18 cellular contexts compared by ENCODE assay signal in the genomic region with DNA sequence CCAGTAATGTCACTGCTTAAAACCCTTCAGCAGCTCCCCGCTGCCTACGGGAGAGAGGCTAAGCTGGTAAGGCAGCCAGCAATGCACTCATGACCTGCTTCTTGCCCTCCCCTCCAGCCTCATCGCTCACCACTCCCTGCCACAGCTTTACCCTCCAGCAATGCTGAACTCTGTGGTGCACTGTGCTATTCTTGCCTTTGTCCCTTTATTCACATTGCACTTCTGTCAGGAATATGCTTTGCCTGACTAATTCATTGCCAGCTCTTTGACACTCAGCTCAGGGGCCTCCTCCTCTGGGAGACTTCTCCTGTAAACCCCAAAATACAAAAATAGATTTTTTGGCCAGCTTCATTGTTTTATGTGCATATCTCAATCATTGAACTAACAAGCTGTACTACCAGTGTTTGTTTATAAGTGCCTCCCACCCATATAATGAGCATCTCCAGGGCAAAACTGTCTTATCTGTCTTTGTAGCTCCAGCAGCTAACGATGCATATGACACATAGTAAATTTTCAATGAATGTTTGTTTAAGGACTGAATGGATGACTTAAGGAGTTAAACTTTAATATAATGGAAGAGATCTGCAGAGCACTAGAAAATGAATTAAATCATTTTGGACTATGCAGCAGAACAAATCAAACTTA. TPM values are rescaled to one million over a fixed set of nuclear protein-coding genes. Genes with fewer than 3 reads are reported as not detected.
A peak's percentile ranks its signal among the peaks of the same experiment; 100 is the strongest.
DNase-seq lines count a peak whose midpoint lies in the region; ATAC-seq and TF ChIP-seq lines count a peak whose summit lies in the region.
"Had no signal": no experiment of that assay in that cellular context is flagged by ENCODE, and none has a peak within 500 bp of the region (broad histone marks: within the 10 kb centered on the region; RNA-seq: fewer than 3 reads in every experiment).

No MANE protein-coding gene starts in this region.

- H3K27ac ChIP-seq in testis, result no peak overlapping the region
- H3K27ac ChIP-seq: esophagus squamous epithelium had no signal

- H3K4me3 ChIP-seq in testis, result no peak overlapping the region
- H3K4me3 ChIP-seq in H7 (ENCODE audit: insufficient read depth, low read depth, low read length), result no peak overlapping the region
- H3K4me3 ChIP-seq: esophagus squamous epithelium had no signal

- peak; percentile 80 for ATAC-seq in Right ventricle myocardium inferior
- ATAC-seq: left colon; naive thymus-derived CD8-positive, alpha-beta T cell; sciatic nerve had no signal

- H3K4me1 ChIP-seq in testis, result peaks cover 4% of the 10 kb centered on the region

- H3K36me3 ChIP-seq in testis (ENCODE audit: low read depth, missing control alignments) (no peaks in the 10 kb centered on the region), H7 (replicated peaks; ENCODE audit: control insufficient read depth, insufficient read depth, low read length) (no peaks in the 10 kb centered on the region)
- H3K36me3 ChIP-seq: esophagus squamous epithelium had no signal

- 48 to 51% methylated on average over 4 of the region's 4 CpGs for WGBS in testis, 2 donors

- intact Hi-C loops in Right ventricle myocardium inferior (cut with DNase I) (no loop called here), cardiac septum (cut with DNase I) (no loop called here), testis (cut with DNase I; ENCODE audit: low total_unique reads) (no loop called here)

- H3K27me3 ChIP-seq in testis (no peaks in the 10 kb centered on the region), H7 (ENCODE audit: control insufficient read depth, insufficient read depth, low read length) (peaks cover 3% of the 10 kb centered on the region)

- TF ChIP-seq POLR2A in testis (IDR thresholded peaks at IDR 0.05), result no peak

- TF ChIP-seq CTCF in testis (IDR thresholded peaks at IDR 0.05), result no peak

- DNase-seq in Right ventricle myocardium inferior (ENCODE audit: missing footprints) (no peak), cardiac septum (ENCODE audit: low spot score) (no peak), NCI-H69 (lab: John Stamatoyannopoulos, UW) (peak; percentile 79), foreskin melanocyte (peak; percentile 91), testis (peak; percentile 40), H7 (no peak), AG08395 (ENCODE audit: low spot score) (no peak)
- no peak for DNase-seq in stimulated activated CD8-positive, alpha-beta memory T cell treated with anti-CD3 and anti-CD28 coated beads, Interleukin-4, amount 100 ng/mL, for 48 hours
- DNase-seq: activated CD4-positive, CD25-positive, alpha-beta regulatory T cell; activated gamma-delta T cell treated with Interleukin-2 at 50 U/mL for 16 hours; aorta; esophagus squamous epithelium; left colon; MV-4-11; naive thymus-derived CD8-positive, alpha-beta T cell; stimulated activated CD4-positive, alpha-beta T cell treated with anti-CD3 and anti-CD28 coated beads, Interleukin-2, amount 100 ng/mL, for 48 hours; SW 1271 had no signal

- no peaks in the 10 kb centered on the region for H3K9me3 ChIP-seq in testis
- H3K9me3 ChIP-seq: esophagus squamous epithelium had no signal

RNA-seq across cellular contexts. Expression of gene CNNM1, which starts 8.2 kb away (rescaled TPM):
- total RNA-seq in Right ventricle myocardium inferior (0.16 TPM), cardiac septum (0.22 TPM), testis (10 to 100 TPM; 51.9 to 53.8 TPM)
- polyA plus RNA-seq in testis (ENCODE audit: insufficient read depth, low read depth, low replicate concordance), result 29.0 TPM
- total RNA-seq in H7 (2014; rRNA removed; shearing (Covaris generic)), result 0.52 and 0.66 TPM in 2 replicates
- total RNA-seq: sciatic nerve had no signal

Comparison
In these comparisons a context has a peak if more than half of its experiments do, and no peak if none do; other contexts are left out.
1. DNase-seq: peak in NCI-H69 (single experiment), foreskin melanocyte (single experiment) and testis (single experiment); none in Right ventricle myocardium inferior (single experiment), cardiac septum (single experiment), H7 (single experiment), AG08395 (single experiment) and stimulated activated CD8-positive, alpha-beta memory T cell treated with anti-CD3 and anti-CD28 coated beads, Interleukin-4, amount 100 ng/mL, for 48 hours (single experiment).
2. RNA of gene CNNM1, which starts 8.2 kb away (total RNA-seq): 51.9 to 53.8 TPM in testis; 0.52 to 0.66 TPM in H7, 0.22 TPM in cardiac septum (single experiment) and 0.16 TPM in Right ventricle myocardium inferior (single experiment); every median in the first group is over 10 times any median in the second.